1 cellular context compared by ENCODE assay signal in genomic region chr5:89447027-89447426, GRCh38.
TF ChIP-seq lines count a peak whose summit lies in the region.

No MANE protein-coding gene starts in this region.

TF ChIP-seq in H1, 55 proteins besides CTCF, POLR2A, EP300 and RAD21 (continued from another document):
- TF ChIP-seq TAF1 (IDR thresholded peaks at IDR 0.05; ENCODE audit: low read depth, low read length) (no peak), SP2 (IDR thresholded peaks at IDR 0.05; ENCODE audit: low read length) (no peak), NRF1 (IDR thresholded peaks at IDR 0.05; ENCODE audit: low read depth, low read length) (no peak), E2F6 (IDR thresholded peaks at IDR 0.05) (no peak), SIRT6 (IDR thresholded peaks at IDR 0.05; ENCODE audit: low read length) (no peak), EZH2 (IDR thresholded peaks at IDR 0.05; ENCODE audit: low read depth, low read length, severe bottlenecking) (no peak), GTF2F1 (IDR thresholded peaks at IDR 0.05; ENCODE audit: borderline replicate concordance, low read depth, low read length) (no peak), BRCA1 (IDR thresholded peaks at IDR 0.05; ENCODE audit: low read depth, low read length) (no peak), RBBP5 (IDR thresholded peaks at IDR 0.05; ENCODE audit: borderline replicate concordance, low read depth, low read length) (no peak), SUZ12 (IDR thresholded peaks at IDR 0.05; ENCODE audit: low read length) (no peak), ASH2L (IDR thresholded peaks at IDR 0.05; ENCODE audit: low read length) (no peak), TBP (IDR thresholded peaks at IDR 0.05; ENCODE audit: low read depth, low read length) (no peak), JUN (IDR thresholded peaks at IDR 0.05; ENCODE audit: low read depth, low read length) (no peak), HDAC6 (IDR thresholded peaks at IDR 0.05; ENCODE audit: low read depth, low read length) (no peak)
- TF ChIP-seq, protein P1, sequence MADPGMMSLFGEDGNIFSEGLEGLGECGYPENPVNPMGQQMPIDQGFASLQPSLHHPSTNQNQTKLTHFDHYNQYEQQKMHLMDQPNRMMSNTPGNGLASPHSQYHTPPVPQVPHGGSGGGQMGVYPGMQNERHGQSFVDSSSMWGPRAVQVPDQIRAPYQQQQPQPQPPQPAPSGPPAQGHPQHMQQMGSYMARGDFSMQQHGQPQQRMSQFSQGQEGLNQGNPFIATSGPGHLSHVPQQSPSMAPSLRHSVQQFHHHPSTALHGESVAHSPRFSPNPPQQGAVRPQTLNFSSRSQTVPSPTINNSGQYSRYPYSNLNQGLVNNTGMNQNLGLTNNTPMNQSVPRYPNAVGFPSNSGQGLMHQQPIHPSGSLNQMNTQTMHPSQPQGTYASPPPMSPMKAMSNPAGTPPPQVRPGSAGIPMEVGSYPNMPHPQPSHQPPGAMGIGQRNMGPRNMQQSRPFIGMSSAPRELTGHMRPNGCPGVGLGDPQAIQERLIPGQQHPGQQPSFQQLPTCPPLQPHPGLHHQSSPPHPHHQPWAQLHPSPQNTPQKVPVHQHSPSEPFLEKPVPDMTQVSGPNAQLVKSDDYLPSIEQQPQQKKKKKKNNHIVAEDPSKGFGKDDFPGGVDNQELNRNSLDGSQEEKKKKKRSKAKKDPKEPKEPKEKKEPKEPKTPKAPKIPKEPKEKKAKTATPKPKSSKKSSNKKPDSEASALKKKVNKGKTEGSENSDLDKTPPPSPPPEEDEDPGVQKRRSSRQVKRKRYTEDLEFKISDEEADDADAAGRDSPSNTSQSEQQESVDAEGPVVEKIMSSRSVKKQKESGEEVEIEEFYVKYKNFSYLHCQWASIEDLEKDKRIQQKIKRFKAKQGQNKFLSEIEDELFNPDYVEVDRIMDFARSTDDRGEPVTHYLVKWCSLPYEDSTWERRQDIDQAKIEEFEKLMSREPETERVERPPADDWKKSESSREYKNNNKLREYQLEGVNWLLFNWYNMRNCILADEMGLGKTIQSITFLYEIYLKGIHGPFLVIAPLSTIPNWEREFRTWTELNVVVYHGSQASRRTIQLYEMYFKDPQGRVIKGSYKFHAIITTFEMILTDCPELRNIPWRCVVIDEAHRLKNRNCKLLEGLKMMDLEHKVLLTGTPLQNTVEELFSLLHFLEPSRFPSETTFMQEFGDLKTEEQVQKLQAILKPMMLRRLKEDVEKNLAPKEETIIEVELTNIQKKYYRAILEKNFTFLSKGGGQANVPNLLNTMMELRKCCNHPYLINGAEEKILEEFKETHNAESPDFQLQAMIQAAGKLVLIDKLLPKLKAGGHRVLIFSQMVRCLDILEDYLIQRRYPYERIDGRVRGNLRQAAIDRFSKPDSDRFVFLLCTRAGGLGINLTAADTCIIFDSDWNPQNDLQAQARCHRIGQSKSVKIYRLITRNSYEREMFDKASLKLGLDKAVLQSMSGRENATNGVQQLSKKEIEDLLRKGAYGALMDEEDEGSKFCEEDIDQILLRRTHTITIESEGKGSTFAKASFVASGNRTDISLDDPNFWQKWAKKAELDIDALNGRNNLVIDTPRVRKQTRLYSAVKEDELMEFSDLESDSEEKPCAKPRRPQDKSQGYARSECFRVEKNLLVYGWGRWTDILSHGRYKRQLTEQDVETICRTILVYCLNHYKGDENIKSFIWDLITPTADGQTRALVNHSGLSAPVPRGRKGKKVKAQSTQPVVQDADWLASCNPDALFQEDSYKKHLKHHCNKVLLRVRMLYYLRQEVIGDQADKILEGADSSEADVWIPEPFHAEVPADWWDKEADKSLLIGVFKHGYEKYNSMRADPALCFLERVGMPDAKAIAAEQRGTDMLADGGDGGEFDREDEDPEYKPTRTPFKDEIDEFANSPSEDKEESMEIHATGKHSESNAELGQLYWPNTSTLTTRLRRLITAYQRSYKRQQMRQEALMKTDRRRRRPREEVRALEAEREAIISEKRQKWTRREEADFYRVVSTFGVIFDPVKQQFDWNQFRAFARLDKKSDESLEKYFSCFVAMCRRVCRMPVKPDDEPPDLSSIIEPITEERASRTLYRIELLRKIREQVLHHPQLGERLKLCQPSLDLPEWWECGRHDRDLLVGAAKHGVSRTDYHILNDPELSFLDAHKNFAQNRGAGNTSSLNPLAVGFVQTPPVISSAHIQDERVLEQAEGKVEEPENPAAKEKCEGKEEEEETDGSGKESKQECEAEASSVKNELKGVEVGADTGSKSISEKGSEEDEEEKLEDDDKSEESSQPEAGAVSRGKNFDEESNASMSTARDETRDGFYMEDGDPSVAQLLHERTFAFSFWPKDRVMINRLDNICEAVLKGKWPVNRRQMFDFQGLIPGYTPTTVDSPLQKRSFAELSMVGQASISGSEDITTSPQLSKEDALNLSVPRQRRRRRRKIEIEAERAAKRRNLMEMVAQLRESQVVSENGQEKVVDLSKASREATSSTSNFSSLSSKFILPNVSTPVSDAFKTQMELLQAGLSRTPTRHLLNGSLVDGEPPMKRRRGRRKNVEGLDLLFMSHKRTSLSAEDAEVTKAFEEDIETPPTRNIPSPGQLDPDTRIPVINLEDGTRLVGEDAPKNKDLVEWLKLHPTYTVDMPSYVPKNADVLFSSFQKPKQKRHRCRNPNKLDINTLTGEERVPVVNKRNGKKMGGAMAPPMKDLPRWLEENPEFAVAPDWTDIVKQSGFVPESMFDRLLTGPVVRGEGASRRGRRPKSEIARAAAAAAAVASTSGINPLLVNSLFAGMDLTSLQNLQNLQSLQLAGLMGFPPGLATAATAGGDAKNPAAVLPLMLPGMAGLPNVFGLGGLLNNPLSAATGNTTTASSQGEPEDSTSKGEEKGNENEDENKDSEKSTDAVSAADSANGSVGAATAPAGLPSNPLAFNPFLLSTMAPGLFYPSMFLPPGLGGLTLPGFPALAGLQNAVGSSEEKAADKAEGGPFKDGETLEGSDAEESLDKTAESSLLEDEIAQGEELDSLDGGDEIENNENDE (IDR thresholded peaks at IDR 0.05; ENCODE audit: insufficient replicate concordance, low read length) = no peak
- TF ChIP-seq, protein P2, sequence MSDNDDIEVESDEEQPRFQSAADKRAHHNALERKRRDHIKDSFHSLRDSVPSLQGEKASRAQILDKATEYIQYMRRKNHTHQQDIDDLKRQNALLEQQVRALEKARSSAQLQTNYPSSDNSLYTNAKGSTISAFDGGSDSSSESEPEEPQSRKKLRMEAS (IDR thresholded peaks at IDR 0.05) = no peak
- TF ChIP-seq, protein P3, sequence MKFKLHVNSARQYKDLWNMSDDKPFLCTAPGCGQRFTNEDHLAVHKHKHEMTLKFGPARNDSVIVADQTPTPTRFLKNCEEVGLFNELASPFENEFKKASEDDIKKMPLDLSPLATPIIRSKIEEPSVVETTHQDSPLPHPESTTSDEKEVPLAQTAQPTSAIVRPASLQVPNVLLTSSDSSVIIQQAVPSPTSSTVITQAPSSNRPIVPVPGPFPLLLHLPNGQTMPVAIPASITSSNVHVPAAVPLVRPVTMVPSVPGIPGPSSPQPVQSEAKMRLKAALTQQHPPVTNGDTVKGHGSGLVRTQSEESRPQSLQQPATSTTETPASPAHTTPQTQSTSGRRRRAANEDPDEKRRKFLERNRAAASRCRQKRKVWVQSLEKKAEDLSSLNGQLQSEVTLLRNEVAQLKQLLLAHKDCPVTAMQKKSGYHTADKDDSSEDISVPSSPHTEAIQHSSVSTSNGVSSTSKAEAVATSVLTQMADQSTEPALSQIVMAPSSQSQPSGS (IDR thresholded peaks at IDR 0.05; ENCODE audit: low read length) = no peak
